Comparison of ENCODE assay signal across 8 cellular contexts in genomic region chr22:18077639-18078328, GRCh38. TPM values are rescaled to one million over a fixed set of nuclear protein-coding genes. Genes with fewer than 3 reads are reported as not detected.
DNase-seq lines count a peak whose midpoint lies in the region; ATAC-seq and TF ChIP-seq lines count a peak whose summit lies in the region.

Gene PEX26 (plus strand): TSS chr22:18077990. CDS start chr22:18078377, 387 bp downstream.

- H3K27me3 Mint-ChIP-seq in Caco-2 (ENCODE audit: insufficient read depth, unreplicated experiment) (no peaks in the 10 kb centered on the region), endothelial cell (ENCODE audit: unreplicated experiment) (peaks cover 5% of the 10 kb centered on the region)

- BruUV-seq in Caco-2 (replicated peaks; lab: Mats Ljungman, UMichigan), result no TSS peak

- H3K36me3 ChIP-seq in Caco-2 (ENCODE audit: control insufficient read depth, insufficient read depth, low read length) (peaks cover 4% of the 10 kb centered on the region), HUES48 (ENCODE audit: control insufficient read depth, insufficient read depth, low read length) (peaks cover 34% of the 10 kb centered on the region), OCI-LY1 (ENCODE audit: insufficient read depth, low read length) (peaks cover 32% of the 10 kb centered on the region)

- CTCF ChIA-PET in Caco-2 (lab: Charles Lee), result interaction anchor here (0.6 to 2.8 kb wide), 7 partner anchors 17 to 335 kb away, joined by 3 to 23 read pairs (median 3); partner anchors contain the start of gene USP18

- ATAC-seq in GM21381 (IDR thresholded peaks at IDR 0.05; ENCODE audit: unreplicated experiment), result peak; percentile 92

- H3K4me1 ChIP-seq in Caco-2, result peaks cover 16% of the 10 kb centered on the region
- H3K4me1 ChIP-seq in HUES48 (ENCODE audit: control insufficient read depth, insufficient read depth, low read length), result peaks cover 5% of the 10 kb centered on the region
- peaks cover 24% of the 10 kb centered on the region for H3K4me1 ChIP-seq in OCI-LY1 (ENCODE audit: insufficient read depth, low read length, severe bottlenecking)

- H3K9me3 Mint-ChIP-seq in Caco-2 (ENCODE audit: unreplicated experiment) (no peaks in the 10 kb centered on the region), endothelial cell (ENCODE audit: unreplicated experiment) (no peaks in the 10 kb centered on the region)

- H3F3A ChIP-seq in OCI-LY1 (ENCODE audit: insufficient read depth, low read length), result no peaks in the 10 kb centered on the region

- H3K27ac Mint-ChIP-seq in Caco-2 (ENCODE audit: unreplicated experiment) (peak within 1 kb of the TSS; percentile 95), endothelial cell (ENCODE audit: unreplicated experiment) (peak within 1 kb of the TSS; percentile 83)

- H4K20me1 ChIP-seq in OCI-LY1 (ENCODE audit: insufficient read depth, low read length), result no peaks in the 10 kb centered on the region

- H3K4me2 ChIP-seq in OCI-LY1 (ENCODE audit: low read length), result peak within 1 kb of the TSS; percentile 97

- H2AFZ ChIP-seq in OCI-LY1 (ENCODE audit: low read length), result no peak within 1 kb of the TSS

- no peaks in the 10 kb centered on the region for H3K9me2 ChIP-seq in OCI-LY1 (ENCODE audit: low read depth, low read length)

- H3K9ac ChIP-seq in HUES48 (ENCODE audit: low read depth, low read length) (peak within 1 kb of the TSS; percentile 95), OCI-LY1 (ENCODE audit: low read length) (peak within 1 kb of the TSS; percentile 96)

- TF ChIP-seq CTCF in Caco-2 (IDR thresholded peaks at IDR 0.05; ENCODE audit: insufficient read depth in 1 of 2, low read depth in 1 of 2, low read length in 1 of 2, severe bottlenecking in 1 of 2, unreplicated experiment in 1 of 2), result no peak
- TF ChIP-seq CTCF in OCI-LY1 (IDR thresholded peaks at IDR 0.05; ENCODE audit: low read length), result no peak
- no peak for TF ChIP-seq CTCF in endothelial cell (IDR thresholded peaks at IDR 0.05; ENCODE audit: unreplicated experiment)

- POLR2A ChIA-PET in Caco-2 (lab: Charles Lee), result interaction anchor here (0.5 to 1.3 kb wide), 3 partner anchors 17 to 181 kb away, joined by 5 to 7 read pairs (median 6); no protein-coding TSS in a partner anchor

- peaks cover 47% of the 10 kb centered on the region for H3K36me3 Mint-ChIP-seq in Caco-2 (ENCODE audit: insufficient read depth, unreplicated experiment)
- H3K36me3 Mint-ChIP-seq in endothelial cell (ENCODE audit: low read depth, unreplicated experiment), result peaks cover 30% of the 10 kb centered on the region

- H3K27me3 ChIP-seq in Caco-2 (replicated peaks; ENCODE audit: control insufficient read depth, insufficient read depth, low read length) (no peaks in the 10 kb centered on the region), HUES48 (ENCODE audit: control insufficient read depth, insufficient read depth, low read length) (no peaks in the 10 kb centered on the region), OCI-LY1 (ENCODE audit: insufficient read depth, low read length) (no peaks in the 10 kb centered on the region)

- DNase-seq in Caco-2 (peak; percentile 93), endothelial cell (ENCODE audit: low spot score) (peak; percentile 76), midbrain (lab: John Stamatoyannopoulos, UW) (peak; percentile 96)
- DNase-seq in activated CD8-positive, alpha-beta memory T cell treated with anti-CD3 and anti-CD28 coated beads, Interleukin-2, amount 50 U/mL, for 48 hours, result peak; percentile 94
- peak; percentile 84 to 88 for DNase-seq in stimulated activated CD8-positive, alpha-beta memory T cell treated with anti-CD3 and anti-CD28 coated beads, Interleukin-2, amount 100 ng/mL, for 1 hour (ENCODE audit: low read depth in 2 of 2)

- H3K9me3 ChIP-seq in Caco-2, result no peaks in the 10 kb centered on the region
- H3K9me3 ChIP-seq in HUES48 (ENCODE audit: control insufficient read depth, insufficient read depth, low read length), result no peaks in the 10 kb centered on the region
- H3K9me3 ChIP-seq in OCI-LY1 (ENCODE audit: low read length), result no peaks in the 10 kb centered on the region

- peak within 1 kb of the TSS; percentile 98 for H3K4me3 ChIP-seq in Caco-2 (ENCODE audit: low read depth, low read length)
- H3K4me3 ChIP-seq in HUES48 (ENCODE audit: low read depth, low read length), result peak within 1 kb of the TSS; percentile 100
- peak within 1 kb of the TSS; percentile 95 for H3K4me3 ChIP-seq in OCI-LY1 (ENCODE audit: low read depth, low read length, poor library complexity, severe bottlenecking)

- intact Hi-C loops in Caco-2 (cut with micrococcal nuclease; ENCODE audit: unreplicated experiment), result loop anchor here (2.0 to 5.0 kb wide), 6 partner anchors 55 to 520 kb away; partner anchors contain the start of gene MICAL3

- peak within 1 kb of the TSS; percentile 99 for H3K4me3 Mint-ChIP-seq in Caco-2 (ENCODE audit: unreplicated experiment)
- peak within 1 kb of the TSS; percentile 99 for H3K4me3 Mint-ChIP-seq in endothelial cell (ENCODE audit: unreplicated experiment)

- H3K79me2 ChIP-seq in OCI-LY1 (ENCODE audit: insufficient read depth, low read length), result 0 out of 2 replicates have a peak, but pooled peaks cover 3% of the 10 kb centered on the region

- H3K4me1 Mint-ChIP-seq in Caco-2 (ENCODE audit: low read depth, unreplicated experiment) (peaks cover 24% of the 10 kb centered on the region), endothelial cell (ENCODE audit: unreplicated experiment) (peaks cover 22% of the 10 kb centered on the region)

- H3K27ac ChIP-seq in HUES48 (ENCODE audit: low read depth, low read length) (peak within 1 kb of the TSS; percentile 81), OCI-LY1 (ENCODE audit: low read depth, low read length, poor library complexity, severe bottlenecking) (peak within 1 kb of the TSS; percentile 54)

RNA-seq across cellular contexts. Expression of gene PEX26, which starts in this region (rescaled TPM):
- total RNA-seq in Caco-2 (2022) (37.9 and 40.6 TPM in 2 replicates), endothelial cell (ENCODE audit: unreplicated experiment) (49.7 TPM)

Comparison
In these comparisons a context has a peak if more than half of its experiments do, and no peak if none do; other contexts are left out.
1. Peak in every context shown above with its lines: DNase-seq, ATAC-seq, H3K4me3 ChIP-seq and H3K27ac ChIP-seq.